21 cellular contexts compared by ENCODE assay signal in genomic region chr7:29463504-29464158, GRCh38.
DNase-seq lines count a peak whose midpoint lies in the region; ATAC-seq and TF ChIP-seq lines count a peak whose summit lies in the region.
"Had no signal": no experiment of that assay in that cellular context is flagged by ENCODE, and none has a peak within 500 bp of the region (broad histone marks: within the 10 kb centered on the region; RNA-seq: fewer than 3 reads in every experiment).

No MANE protein-coding gene starts in this region.

- no peaks in the 10 kb centered on the region for H3K36me3 ChIP-seq in GM23338 (ENCODE audit: insufficient read depth)
- H3K36me3 ChIP-seq in ectodermal cell (ENCODE audit: control insufficient read depth, insufficient read depth, low read length): no peaks in the 10 kb centered on the region
- H3K36me3 ChIP-seq in mucosa of descending colon (ENCODE audit: low read depth): no peaks in the 10 kb centered on the region
- H3K36me3 ChIP-seq in prostate gland: no peaks in the 10 kb centered on the region
- no peaks in the 10 kb centered on the region for H3K36me3 ChIP-seq in SJCRH30
- H3K36me3 ChIP-seq: BLaER1 had no signal

- H3K9me3 ChIP-seq in ectodermal cell (ENCODE audit: control insufficient read depth, low read length) (no peaks in the 10 kb centered on the region), mucosa of descending colon (no peaks in the 10 kb centered on the region), prostate gland (no peaks in the 10 kb centered on the region), SJCRH30 (replicated peaks) (no peaks in the 10 kb centered on the region)
- H3K9me3 ChIP-seq: BLaER1 had no signal

- H3K4me1 Mint-ChIP-seq in GM23338: peaks cover 4% of the 10 kb centered on the region; the same call in 1 of the 3 replicates

- H3K27ac ChIP-seq in GM23338 (ENCODE audit: low read depth): no peak overlapping the region
- H3K27ac ChIP-seq in ectodermal cell (ENCODE audit: insufficient read depth, low read depth, low read length, poor library complexity, severe bottlenecking): peak overlapping the region; percentile 13
- no peak overlapping the region for H3K27ac ChIP-seq in prostate gland
- no peak overlapping the region for H3K27ac ChIP-seq in SJCRH30
- H3K27ac ChIP-seq: BLaER1, KMS-11, SK-N-MC had no signal

- no peaks in the 10 kb centered on the region for H3K36me3 Mint-ChIP-seq in GM23338 (ENCODE audit: low read depth)

- no peaks in the 10 kb centered on the region for H3F3A ChIP-seq in GM23338 (replicated peaks; ENCODE audit: low read depth)

- no peaks in the 10 kb centered on the region for H4K20me1 ChIP-seq in GM23338 (replicated peaks; ENCODE audit: insufficient read depth)
- H4K20me1 ChIP-seq: BLaER1 had no signal

- H3K4me1 ChIP-seq in GM23338 (ENCODE audit: insufficient read depth): no peaks in the 10 kb centered on the region
- peaks cover 4% of the 10 kb centered on the region for H3K4me1 ChIP-seq in ectodermal cell (ENCODE audit: control insufficient read depth, insufficient read depth, low read length)
- H3K4me1 ChIP-seq in mucosa of descending colon (ENCODE audit: low read depth): peaks cover 23% of the 10 kb centered on the region
- H3K4me1 ChIP-seq in prostate gland (replicated peaks): no peaks in the 10 kb centered on the region
- no peaks in the 10 kb centered on the region for H3K4me1 ChIP-seq in SJCRH30

- DNase-seq in GM23338 (ENCODE audit: low spot score) (no peak), LoVo (ENCODE audit: low spot score) (peak; percentile 43), mucosa of descending colon (peak; percentile 57 to 75 (median 70)), prostate gland (ENCODE audit: low spot score) (no peak), NCI-H748 treated with DMSO at 0.1 percent for 48 hours (lab: John Stamatoyannopoulos, UW) (no peak), AML-193 (lab: John Stamatoyannopoulos, UW) (no peak), SJCRH30 (no peak)
- DNase-seq: CD4-positive, alpha-beta T cell; COR-L47; DMS 273 treated with DMSO at 0.1 percent for 48 hours; IMR-90; NCI-H1105 treated with DMSO at 0.1 percent for 48 hours; NCI-H2029 treated with DMSO at 0.1 percent for 48 hours; NCI-H2171; NCI-H345; NCI-H524; SHP77 had no signal

- no peaks in the 10 kb centered on the region for H3K79me2 ChIP-seq in GM23338 (replicated peaks; ENCODE audit: insufficient read depth)

- no peaks in the 10 kb centered on the region for H3K9me2 ChIP-seq in GM23338 (ENCODE audit: insufficient read depth)

- no peak overlapping the region for H3K4me3 Mint-ChIP-seq in GM23338
- H3K4me3 Mint-ChIP-seq: CD4-positive, alpha-beta T cell had no signal

- H3K4me3 ChIP-seq in GM23338: no peak overlapping the region
- H3K4me3 ChIP-seq in ectodermal cell (ENCODE audit: insufficient read depth, low read depth, low read length): no peak overlapping the region
- no peak overlapping the region for H3K4me3 ChIP-seq in mucosa of descending colon
- H3K4me3 ChIP-seq in prostate gland: no peak overlapping the region
- H3K4me3 ChIP-seq in SJCRH30: no peak overlapping the region
- H3K4me3 ChIP-seq: BLaER1, SK-N-MC had no signal

- H3K27me3 Mint-ChIP-seq in GM23338 (ENCODE audit: insufficient read depth, low read depth, poor library complexity): no peaks in the 10 kb centered on the region
- H3K27me3 Mint-ChIP-seq: CD4-positive, alpha-beta T cell had no signal

- H3K27ac Mint-ChIP-seq in GM23338: no peak overlapping the region
- H3K27ac Mint-ChIP-seq: CD4-positive, alpha-beta T cell had no signal

- intact Hi-C loops in mucosa of descending colon (cut with DNase I, micrococcal nuclease) (no loop called here), prostate gland (cut with DNase I) (no loop called here)

- TF ChIP-seq CTCF in GM23338 (conservative IDR thresholded peaks at IDR 0.05; ENCODE audit: low read depth in 2 of 2) (no peak), mucosa of descending colon (IDR thresholded peaks at IDR 0.05) (no peak), prostate gland (IDR thresholded peaks at IDR 0.05) (no peak)

- WGBS in ectodermal cell, 2 experiments: 95 to 98% methylated on average over 3 of the region's 3 CpGs
- 89% methylated on average over 3 of the region's 3 CpGs for WGBS in prostate gland

- H3K9me3 Mint-ChIP-seq in GM23338: no peaks in the 10 kb centered on the region
- H3K9me3 Mint-ChIP-seq: CD4-positive, alpha-beta T cell had no signal

- no peak for TF ChIP-seq POLR2A in prostate gland (IDR thresholded peaks at IDR 0.05)

- H2AFZ ChIP-seq in GM23338: 0 out of 2 replicates have a peak overlapping the region, but pooled peaks have one; percentile 47

- H3K27me3 ChIP-seq in GM23338 (ENCODE audit: insufficient read depth) (no peaks in the 10 kb centered on the region), ectodermal cell (ENCODE audit: control insufficient read depth, insufficient read depth, low read length, poor library complexity, severe bottlenecking) (peaks cover 3% of the 10 kb centered on the region), prostate gland (replicated peaks; ENCODE audit: insufficient read depth) (no peaks in the 10 kb centered on the region), SJCRH30 (no peaks in the 10 kb centered on the region)
- H3K27me3 ChIP-seq: BLaER1 had no signal

- no peak for ATAC-seq in GM23338
- peak; percentile 75 for ATAC-seq in mucosa of descending colon

- H3K4me2 ChIP-seq in GM23338: no peak overlapping the region
- H3K4me2 ChIP-seq: BLaER1, KMS-11 had no signal

TF ChIP-seq in GM23338, 12 proteins besides CTCF, POLR2A, EP300 and RAD21 (continues in another document):
- TF ChIP-seq NANOG (IDR thresholded peaks at IDR 0.05; ENCODE audit: borderline replicate concordance) (no peak), JUNB (IDR thresholded peaks at IDR 0.05; ENCODE audit: unreplicated experiment) (no peak), ZNF462 (CRISPR knock-in tag; IDR thresholded peaks at IDR 0.05) (no peak)

Comparison
In these comparisons a context has a peak if more than half of its experiments do, and no peak if none do; other contexts are left out.
1. DNase-seq: peak in LoVo (single experiment) and mucosa of descending colon (3 of 3); none in GM23338 (single experiment), prostate gland (single experiment), NCI-H748 treated with DMSO at 0.1 percent for 48 hours (single experiment), AML-193 (0 of 2) and SJCRH30 (0 of 2).